In the genomic region with DNA sequence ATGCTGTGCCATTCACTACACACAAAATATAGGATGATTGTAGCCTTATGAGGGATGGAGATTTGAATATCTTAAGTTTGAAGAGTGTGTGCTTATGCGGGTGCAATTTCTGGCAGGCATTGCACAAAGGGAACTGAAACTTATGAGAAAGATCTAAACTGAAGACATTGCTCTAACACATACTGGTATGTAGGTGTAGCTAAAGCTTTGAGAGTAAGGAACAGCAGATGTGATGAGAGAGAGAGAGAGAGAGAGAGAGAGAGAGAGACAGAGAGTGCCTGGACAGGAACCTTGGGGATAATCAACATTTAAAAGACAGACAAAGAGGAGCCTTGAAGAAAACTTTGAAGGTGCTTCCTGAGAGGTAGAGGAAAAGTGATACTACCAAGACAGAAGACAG, we compare ENCODE assay signal across 10 cellular contexts.
DNase-seq lines count a peak whose midpoint lies in the region; ATAC-seq and TF ChIP-seq lines count a peak whose summit lies in the region.
"Had no signal": no experiment of that assay in that cellular context is flagged by ENCODE, and none has a peak within 500 bp of the region (broad histone marks: within the 10 kb centered on the region; RNA-seq: fewer than 3 reads in every experiment).

No MANE protein-coding gene starts in this region.

- H3K9me3 Mint-ChIP-seq in activated B cell treated with CpG ODN at 0.5 μM for 24 hours: no peaks in the 10 kb centered on the region

- H3K4me3 Mint-ChIP-seq in activated B cell treated with CpG ODN at 0.5 μM for 24 hours: no peak overlapping the region

- CTCF ChIA-PET in activated B cell treated with CpG ODN at 0.5 μM for 24 hours (lab: Charles Lee): no interaction called here

- intact Hi-C loops in activated B cell treated with CpG ODN at 0.5 μM for 24 hours (cut with micrococcal nuclease): loop anchor here (5.0 kb wide), 1 partner anchor 379 kb away; the partner anchor contains the start of gene SPRY1

- DNase-seq in activated B cell treated with CpG ODN at 0.5 μM for 24 hours (no peak), GF-D8 (lab: John Stamatoyannopoulos, UW) (no peak), NCI-H524 treated with DMSO at 0.1 percent for 48 hours (lab: John Stamatoyannopoulos, UW) (no peak), NCI-H146 treated with DMSO at 0.1 percent for 48 hours (lab: John Stamatoyannopoulos, UW; ENCODE audit: unreplicated experiment) (no peak)
- DNase-seq: DMS79 treated with DMSO at 0.1 percent for 48 hours, islet precursor cell, NCI-H1436 treated with DMSO at 0.1 percent for 48 hours had no signal

- peak; percentile 99 for ATAC-seq in GM18870 (IDR thresholded peaks at IDR 0.05; ENCODE audit: unreplicated experiment)
- ATAC-seq in GM21526 (IDR thresholded peaks at IDR 0.05; ENCODE audit: low FRiP score, unreplicated experiment): peak; percentile 99
- ATAC-seq in HG03103 (IDR thresholded peaks at IDR 0.05; ENCODE audit: low read depth, unreplicated experiment): peak; percentile 99
- ATAC-seq in activated B cell treated with CpG ODN at 0.5 μM for 24 hours (ENCODE audit: low read depth): peak; percentile 73

- H3K27me3 Mint-ChIP-seq in activated B cell treated with CpG ODN at 0.5 μM for 24 hours: peaks cover 6% of the 10 kb centered on the region

- no peaks in the 10 kb centered on the region for H3K36me3 Mint-ChIP-seq in activated B cell treated with CpG ODN at 0.5 μM for 24 hours (ENCODE audit: low read depth)

- H3K4me1 Mint-ChIP-seq in activated B cell treated with CpG ODN at 0.5 μM for 24 hours: peaks cover 7% of the 10 kb centered on the region

- POLR2A ChIA-PET in activated B cell treated with CpG ODN at 0.5 μM for 24 hours (lab: Charles Lee): no interaction called here

- TF ChIP-seq CTCF in activated B cell treated with CpG ODN at 0.5 μM for 24 hours (IDR thresholded peaks at IDR 0.05): no peak

- peak overlapping the region; percentile 14 for H3K27ac Mint-ChIP-seq in activated B cell treated with CpG ODN at 0.5 μM for 24 hours
